8 cellular contexts compared by ENCODE assay signal in the genomic region with DNA sequence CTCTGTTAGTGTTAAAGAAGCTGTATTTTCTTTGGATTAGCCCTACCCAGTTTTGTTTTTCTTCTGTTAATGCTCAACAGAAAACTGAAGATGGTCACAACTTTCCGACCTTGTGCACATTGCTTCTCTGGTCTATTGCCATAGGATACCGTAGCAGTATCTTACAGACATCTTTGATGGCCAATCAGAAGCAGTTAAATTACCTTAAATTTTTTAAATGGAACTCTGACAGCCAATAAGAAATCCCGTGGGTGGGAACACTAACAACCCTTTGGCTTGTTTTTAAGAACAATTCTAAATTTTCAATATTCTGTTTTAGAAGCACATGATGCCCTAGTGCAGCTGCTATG. TPM values are rescaled to one million over a fixed set of nuclear protein-coding genes. Genes with fewer than 3 reads are reported as not detected.
DNase-seq lines count a peak whose midpoint lies in the region; ATAC-seq, FAIRE-seq and TF ChIP-seq lines count a peak whose summit lies in the region.

No MANE protein-coding gene starts in this region.

- DNase-seq in GM03348 (ENCODE audit: low spot score) (peak; percentile 81), HS-5 (ENCODE audit: low read depth) (peak; percentile 79), RPMI7951 (ENCODE audit: low read depth) (peak; percentile 89), H1 (ENCODE audit: low read depth in 1 of 2, low spot score in 2 of 2) (no peak), middle frontal gyrus (ENCODE audit: extremely low spot score, low spot score) (peak; percentile 60), 8988T (no peak), pons (ENCODE audit: low spot score) (no peak)

- 8% methylated on average over 3 of the region's 3 CpGs; no CpG with 5 or more reads in 1 of the 2 experiments for WGBS in H1 (ENCODE audit: extremely low coverage in 1 of 2, insufficient coverage in 1 of 2, insufficient read length in 1 of 2, insufficient replicate concordance in 2 of 2, low coverage in 1 of 2, low lambda C conversion rate in 2 of 2, missing lambda C conversion rate in 1 of 2), 2 experiments

- H2BK120ac ChIP-seq in H1 (replicated peaks; ENCODE audit: low read depth, low read length) = no peak overlapping the region

- no peak for FAIRE-seq in H1 (lab: Jason Lieb, UNC)

- H3K36me3 ChIP-seq in H1 (ENCODE audit: control insufficient read depth in 2 of 4, insufficient read depth in 4 of 4, low read length in 3 of 4) = peaks cover 0 to 8% (median 0%) of the 10 kb centered on the region in 4 experiments; a peak in 2 of 8 replicates

- peak overlapping the region; percentile 36 for H3K56ac ChIP-seq in H1 (replicated peaks; ENCODE audit: insufficient read length, low read depth, low read length)

- peak overlapping the region; percentile 72 to 89 (median 80) for H3K4me3 ChIP-seq in H1 (ENCODE audit: extremely low read depth in 1 of 4, insufficient read depth in 2 of 4, low read depth in 3 of 4, low read length in 4 of 4)

- no peak overlapping the region for H3K4ac ChIP-seq in H1 (replicated peaks; ENCODE audit: insufficient read length, low read depth, low read length)

- CTCF ChIA-PET in H1 (lab: Charles Lee; ENCODE audit: partially characterized antibody) = interaction anchor here (0.9 to 1.4 kb wide), 2 partner anchors 16 to 42 kb away, joined by 3 read pairs; no protein-coding TSS in a partner anchor

- no peak for TF ChIP-seq RAD21 in H1 (IDR thresholded peaks at IDR 0.05 in 1 of 2, conservative IDR thresholded peaks at IDR 0.05 in 1 of 2; ENCODE audit: low read depth in 2 of 2, low read length in 2 of 2)

- H3K18ac ChIP-seq in H1 (ENCODE audit: extremely low read depth, low read length) = peak overlapping the region; percentile 93; the same call in 1 of the 2 replicates

- no peak for TF ChIP-seq POLR2A in H1 (IDR thresholded peaks at IDR 0.05; ENCODE audit: control extremely low read depth in 1 of 2, low read depth in 2 of 2, low read length in 2 of 2)

- H3K27me3 ChIP-seq in H1 (replicated peaks in 1 of 4; ENCODE audit: control insufficient read depth in 3 of 4, extremely low read depth in 1 of 4, insufficient read depth in 3 of 4, low read length in 3 of 4) = no peaks in the 10 kb centered on the region

- peaks cover 0 to 8% (median 5%) of the 10 kb centered on the region in 4 experiments; a peak in 4 of 7 replicates for H3K4me1 ChIP-seq in H1 (replicated peaks in 1 of 4; ENCODE audit: control insufficient read depth in 3 of 4, insufficient read depth in 4 of 4, low read length in 3 of 4)

- no peak for TF ChIP-seq EP300 in H1 (IDR thresholded peaks at IDR 0.05; ENCODE audit: borderline replicate concordance in 1 of 2, low read depth in 2 of 2, low read length in 2 of 2)

- peak overlapping the region; percentile 83 for H4K91ac ChIP-seq in H1 (replicated peaks; ENCODE audit: insufficient read length, low read length)

- H3K79me1 ChIP-seq in H1 (ENCODE audit: low read depth, low read length) = no peaks in the 10 kb centered on the region

- H2AK5ac ChIP-seq in H1 (ENCODE audit: low read depth, low read length) = no peak overlapping the region; the same call in 1 of the 2 replicates

- no peak overlapping the region for H3K23ac ChIP-seq in H1 (ENCODE audit: insufficient read length)

- POLR2A ChIA-PET in H1 (lab: Charles Lee; ENCODE audit: partially characterized antibody) = interaction anchor here (0.7 to 17.0 kb wide), 7 partner anchors 9 to 153 kb away, joined by 3 to 293 read pairs (median 8); partner anchors contain the start of genes CITED4, NFYC and RIMS3

- peaks cover 2% of the 10 kb centered on the region for H3K23me2 ChIP-seq in H1 (ENCODE audit: low read depth, low read length)

- H4K20me1 ChIP-seq in H1 (replicated peaks in 1 of 2; ENCODE audit: control insufficient read depth in 1 of 2, insufficient read depth in 2 of 2, low read length in 2 of 2) = no peaks in the 10 kb centered on the region

- no peak for TF ChIP-seq CTCF in H1 (IDR thresholded peaks at IDR 0.05; ENCODE audit: control extremely low read depth in 1 of 3, insufficient read depth in 1 of 3, low read depth in 1 of 3, low read length in 3 of 3)

- peaks cover 8 to 84% of the 10 kb centered on the region in 2 experiments for H3K79me2 ChIP-seq in H1 (ENCODE audit: control insufficient read depth in 1 of 2, insufficient read depth in 2 of 2, low read length in 2 of 2)

- H4K5ac ChIP-seq in H1 (ENCODE audit: insufficient read length, low read depth, low read length) = peak overlapping the region; percentile 100

- H3K27ac ChIP-seq in H1 (ENCODE audit: low read depth, low read length) = peak overlapping the region; percentile 82

- H4K8ac ChIP-seq in H1 (ENCODE audit: extremely low read depth, insufficient read depth, low read length) = no peak overlapping the region

- H2BK5ac ChIP-seq in H1 (ENCODE audit: low read depth, low read length) = peak overlapping the region; percentile 97

- H3K14ac ChIP-seq in H1 (ENCODE audit: insufficient read length) = no peak overlapping the region

- H2BK15ac ChIP-seq in H1 (ENCODE audit: low read length) = 0 out of 2 replicates have a peak overlapping the region, but pooled peaks have one; percentile 46

- H3K9ac ChIP-seq in H1 (replicated peaks in 1 of 4; ENCODE audit: extremely low read depth in 1 of 4, low read depth in 3 of 4, low read length in 3 of 4) = peak overlapping the region; percentile 69 to 92 (median 72)

- peak; percentile 44 for ATAC-seq in GM21526 (IDR thresholded peaks at IDR 0.05; ENCODE audit: low FRiP score, unreplicated experiment)

- H2AFZ ChIP-seq in H1 (ENCODE audit: low read length) = peak overlapping the region; percentile 60

- peak overlapping the region; percentile 97; the same call in 1 of the 2 replicates for H2BK12ac ChIP-seq in H1 (ENCODE audit: low read depth, low read length)

- no peaks in the 10 kb centered on the region for H3K9me3 ChIP-seq in H1 (ENCODE audit: insufficient read depth in 2 of 2, low read depth in 1 of 2, low read length in 1 of 2)

- peak overlapping the region; percentile 69 to 87 for H3K4me2 ChIP-seq in H1 (ENCODE audit: insufficient read depth in 1 of 2, low read depth in 2 of 2, low read length in 2 of 2)

- H2BK20ac ChIP-seq in H1 (ENCODE audit: low read length) = 0 out of 2 replicates have a peak overlapping the region, but pooled peaks have one; percentile 49

TF ChIP-seq in H1, 55 proteins besides CTCF, POLR2A, EP300 and RAD21:
- peak in 1 of 2 experiments; percentile 21; a peak in 2 of 4 replicates for TF ChIP-seq SIN3A (conservative IDR thresholded peaks at IDR 0.05 in 1 of 2, IDR thresholded peaks at IDR 0.05 in 1 of 2; ENCODE audit: low read depth in 1 of 2, low read length in 2 of 2)
- TF ChIP-seq POLR2AphosphoS5 (IDR thresholded peaks at IDR 0.05; ENCODE audit: low read depth, low read length) = no peak

RNA-seq across cellular contexts. Expression of gene NFYC, which starts 17.2 kb away (rescaled TPM):
- 26.1 and 42.6 TPM in 2 replicates for total RNA-seq in RPMI7951 (2014; rRNA removed; shearing (Covaris generic))
- 51.1 and 54.1 TPM in 2 replicates for total RNA-seq in H1 (2021; fragmentation: NEBNext Ultra II Directional; extraction: Animal tissue kit (Norgen Biotek cat#: 25700))
- 107 and 124 TPM in 2 replicates for polyA plus RNA-seq in H1 (2011; rRNA removed)
- 104 TPM for polyA plus RNA-seq in H1 (2011; cell fraction: cytosol; rRNA removed)
- polyA plus RNA-seq in H1 (2011; cell fraction: nucleus; rRNA removed) = 126 TPM
- 43.6 to 57.9 TPM (median 56.1 TPM) in 4 replicates for polyA plus RNA-seq in H1 (2012, experiment 1 of 2)
- polyA plus RNA-seq in H1 (2012, experiment 2 of 2) = 37.3 TPM
- 42.0 TPM for polyA plus RNA-seq in H1 (2013, experiment 1 of 2)
- 38.3 TPM for polyA plus RNA-seq in H1 (2013, experiment 2 of 2)
- 76.7 and 111 TPM in 2 replicates for polyA minus RNA-seq in H1 (2011; rRNA and poly(A)+ RNA removed)
- 57.0 TPM for polyA minus RNA-seq in H1 (2011; cell fraction: cytosol; rRNA and poly(A)+ RNA removed)
- 73.3 TPM for polyA minus RNA-seq in H1 (2011; cell fraction: nucleus; rRNA and poly(A)+ RNA removed)

RNA-seq across cellular contexts. Expression of gene RIMS3, which starts 43.2 kb away (rescaled TPM):
- 0.84 and 2.1 TPM in 2 replicates for total RNA-seq in RPMI7951 (2014; rRNA removed; shearing (Covaris generic))
- total RNA-seq in H1 (2021; fragmentation: NEBNext Ultra II Directional; extraction: Animal tissue kit (Norgen Biotek cat#: 25700)) = 20.6 and 21.0 TPM in 2 replicates
- polyA plus RNA-seq in H1 (2011; rRNA removed) = 13.3 and 20.6 TPM in 2 replicates
- 16.6 TPM for polyA plus RNA-seq in H1 (2011; cell fraction: cytosol; rRNA removed)
- 43.0 TPM for polyA plus RNA-seq in H1 (2011; cell fraction: nucleus; rRNA removed)
- polyA plus RNA-seq in H1 (2012, experiment 1 of 2) = 12.5 to 18.2 TPM (median 14.1 TPM) in 4 replicates
- 12.9 TPM for polyA plus RNA-seq in H1 (2012, experiment 2 of 2)
- 7.6 TPM for polyA plus RNA-seq in H1 (2013, experiment 1 of 2)
- polyA plus RNA-seq in H1 (2013, experiment 2 of 2) = 7.2 TPM
- 29.3 and 29.9 TPM in 2 replicates for polyA minus RNA-seq in H1 (2011; rRNA and poly(A)+ RNA removed)
- 12.0 TPM for polyA minus RNA-seq in H1 (2011; cell fraction: cytosol; rRNA and poly(A)+ RNA removed)
- polyA minus RNA-seq in H1 (2011; cell fraction: nucleus; rRNA and poly(A)+ RNA removed) = 11.7 TPM

Comparison
In these comparisons a context has a peak if more than half of its experiments do, and no peak if none do; other contexts are left out.
1. DNase-seq: peak in GM03348 (single experiment), HS-5 (single experiment), RPMI7951 (single experiment) and middle frontal gyrus (single experiment); none in H1 (0 of 2), 8988T (single experiment) and pons (single experiment).